Comparison of ENCODE assay signal across 5 cellular contexts in the genomic region with DNA sequence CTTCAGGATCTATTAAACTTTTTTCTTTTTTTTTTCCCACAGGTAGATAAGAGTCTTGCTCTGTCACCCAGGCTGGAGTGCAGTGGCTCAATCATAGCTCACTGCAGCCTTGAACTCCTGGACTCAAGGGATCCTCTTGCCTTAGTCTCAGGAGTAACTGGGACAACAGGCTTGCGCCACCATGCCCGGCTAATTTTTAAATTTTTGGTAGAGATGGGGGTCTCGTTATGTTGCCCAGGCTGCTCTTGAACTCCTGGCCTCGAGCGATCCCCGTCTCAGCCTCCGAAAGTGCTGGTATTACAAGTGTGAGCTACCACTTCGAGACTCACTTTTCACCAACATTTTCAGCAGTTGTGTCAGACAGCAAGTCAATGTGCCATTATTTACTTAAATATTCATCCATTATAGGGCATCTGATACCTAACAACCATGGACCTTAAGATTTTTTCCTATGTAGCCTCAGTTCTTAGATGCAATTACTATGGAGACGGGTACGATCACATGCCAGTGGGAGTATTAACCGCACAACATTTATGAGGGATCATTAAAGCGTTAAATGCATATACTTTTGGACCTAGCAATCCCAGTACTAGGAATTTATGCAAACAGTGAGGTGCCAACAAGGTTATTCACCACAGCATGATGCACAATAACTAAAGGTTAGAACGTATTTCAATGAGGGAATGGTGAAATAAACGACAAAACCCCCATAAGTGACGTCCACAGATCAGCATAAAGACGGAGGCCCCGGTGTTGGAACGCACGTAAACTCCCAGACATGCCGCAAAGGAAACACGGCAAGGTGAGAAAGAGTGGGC.
DNase-seq lines count a peak whose midpoint lies in the region; ATAC-seq lines count a peak whose summit lies in the region.

No MANE protein-coding gene starts in this region.

- peak; percentile 64 for DNase-seq in activated CD4-positive, alpha-beta T cell treated with anti-CD3 and anti-CD28 coated beads, Interleukin-2, amount 50 U/mL, for 1 hour
- DNase-seq in substantia nigra (lab: John Stamatoyannopoulos, UW) (no peak), midbrain (lab: John Stamatoyannopoulos, UW) (no peak)

- H3K4me1 ChIP-seq in iPS-15b (ENCODE audit: control insufficient read depth, insufficient read depth, low read length): no peaks in the 10 kb centered on the region

- H3K27ac ChIP-seq in substantia nigra (ENCODE audit: low read depth, low read length, poor library complexity, severe bottlenecking): peak overlapping the region; percentile 82

- H3K9ac ChIP-seq in iPS-15b (ENCODE audit: low read depth, low read length): peak overlapping the region; percentile 91

- H3K9me3 ChIP-seq in iPS-15b (ENCODE audit: control insufficient read depth, insufficient read depth, low read length): no peaks in the 10 kb centered on the region

- peak overlapping the region; percentile 93 for H3K4me3 ChIP-seq in iPS-15b (ENCODE audit: low read depth, low read length)

- H3K36me3 ChIP-seq in iPS-15b (ENCODE audit: control insufficient read depth, insufficient read depth, low read length): no peaks in the 10 kb centered on the region

- no peaks in the 10 kb centered on the region for H3K27me3 ChIP-seq in iPS-15b (ENCODE audit: control insufficient read depth, insufficient read depth, low read length)

- peak; percentile 3 for ATAC-seq in HG02610 (IDR thresholded peaks at IDR 0.05; ENCODE audit: unreplicated experiment)
